Comparison of ENCODE assay signal across 18 cellular contexts in genomic region chr10:56109454-56109853, GRCh38.
DNase-seq lines count a peak whose midpoint lies in the region; ATAC-seq and TF ChIP-seq lines count a peak whose summit lies in the region.
"Had no signal": no experiment of that assay in that cellular context is flagged by ENCODE, and none has a peak within 500 bp of the region (broad histone marks: within the 10 kb centered on the region; RNA-seq: fewer than 3 reads in every experiment).

No MANE protein-coding gene starts in this region.

- H3K4me3 ChIP-seq in heart left ventricle, result no peak overlapping the region
- no peak overlapping the region for H3K4me3 ChIP-seq in neuronal stem cell (ENCODE audit: low read length in 2 of 2)
- H3K4me3 ChIP-seq: A549; BLaER1 treated with 17β-estradiol and CSF1 and Interleukin-3, amounts not matched to agents 10 nM and 100 nM had no signal

- H3K27me3 ChIP-seq in heart left ventricle (no peaks in the 10 kb centered on the region), neuronal stem cell (ENCODE audit: control insufficient read depth in 3 of 3, insufficient read depth in 3 of 3, low read depth in 1 of 3, low read length in 3 of 3) (no peaks in the 10 kb centered on the region)
- H3K27me3 ChIP-seq: BLaER1 treated with 17β-estradiol and CSF1 and Interleukin-3, amounts not matched to agents 10 nM and 100 nM had no signal

- DNase-seq in Right ventricle myocardium inferior (ENCODE audit: missing footprints), result peak; percentile 50
- no peak for DNase-seq in heart left ventricle
- no peak for DNase-seq in neuronal stem cell (ENCODE audit: low spot score)
- peak; percentile 45 for DNase-seq in sciatic nerve (ENCODE audit: low spot score)
- DNase-seq in superior temporal gyrus (ENCODE audit: extremely low spot score), result no peak
- DNase-seq in HuH-7.5 (ENCODE audit: low spot score), result no peak
- DNase-seq: AML-193; Caco-2; Calu3; CD4-positive, alpha-beta T cell; CD8-positive, alpha-beta T cell; DMS79 treated with DMSO at 0.1 percent for 48 hours; GF-D8 had no signal

- TF ChIP-seq CTCF in heart left ventricle (IDR thresholded peaks at IDR 0.05), result no peak

- H2BK12ac ChIP-seq in neuronal stem cell (ENCODE audit: low read length), result no peak overlapping the region

- peak overlapping the region; percentile 82 for H4K8ac ChIP-seq in neuronal stem cell (ENCODE audit: low read depth, low read length)

- no peak overlapping the region for H3K27ac ChIP-seq in heart left ventricle
- no peak overlapping the region for H3K27ac ChIP-seq in neuronal stem cell (replicated peaks; ENCODE audit: low read length)
- H3K27ac ChIP-seq: 22Rv1; A549; BLaER1 treated with 17β-estradiol and CSF1 and Interleukin-3, amounts not matched to agents 10 nM and 100 nM; C4-2B had no signal

- no peak overlapping the region for H3K4ac ChIP-seq in neuronal stem cell (ENCODE audit: low read length)

- H3K9ac ChIP-seq in neuronal stem cell (ENCODE audit: low read depth, low read length, poor library complexity), result no peak overlapping the region
- H3K9ac ChIP-seq: BLaER1 treated with 17β-estradiol and CSF1 and Interleukin-3, amounts not matched to agents 10 nM and 100 nM had no signal

- no peak overlapping the region for H2AK5ac ChIP-seq in neuronal stem cell (ENCODE audit: low read depth, low read length)

- H3K9me3 ChIP-seq in heart left ventricle (peaks cover 0 to 4% (median 0%) of the 10 kb centered on the region in 12 donors), neuronal stem cell (replicated peaks in 1 of 2; ENCODE audit: control insufficient read depth in 2 of 2, insufficient read depth in 1 of 2, low read depth in 1 of 2, low read length in 2 of 2) (peaks cover 0 to 3% of the 10 kb centered on the region in 2 donors)
- H3K9me3 ChIP-seq: A549 had no signal

- intact Hi-C loops in Right ventricle myocardium inferior (cut with DNase I) (no loop called here), heart left ventricle (cut with DNase I) (no loop called here), sciatic nerve (cut with DNase I) (no loop called here)

- H2AFZ ChIP-seq in neuronal stem cell (ENCODE audit: low read length), result no peak overlapping the region

- H2BK5ac ChIP-seq in neuronal stem cell (ENCODE audit: low read length), result no peak overlapping the region

- H3K4me1 ChIP-seq in heart left ventricle, result no peaks in the 10 kb centered on the region
- no peaks in the 10 kb centered on the region for H3K4me1 ChIP-seq in neuronal stem cell (ENCODE audit: control insufficient read depth in 2 of 2, insufficient read depth in 1 of 2, low read depth in 1 of 2, low read length in 2 of 2)
- H3K4me1 ChIP-seq: A549; BLaER1 treated with 17β-estradiol and CSF1 and Interleukin-3, amounts not matched to agents 10 nM and 100 nM; Caco-2 had no signal

- no peak for TF ChIP-seq POLR2A in heart left ventricle (IDR thresholded peaks at IDR 0.05)

- no peak overlapping the region for H3K18ac ChIP-seq in neuronal stem cell (ENCODE audit: low read length)

- peaks cover 2% of the 10 kb centered on the region for H3K79me1 ChIP-seq in neuronal stem cell (ENCODE audit: low read depth, low read length)

- peak overlapping the region; percentile 16 for H3K23ac ChIP-seq in neuronal stem cell (ENCODE audit: low read depth, low read length, poor library complexity)

- no peak overlapping the region for H2BK15ac ChIP-seq in neuronal stem cell (ENCODE audit: low read length)

- WGBS in heart left ventricle, 4 donors, result 86 to 91% (median 88%) methylated on average over 13 of the region's 13 CpGs
- WGBS in neuronal stem cell (ENCODE audit: extremely low coverage in 2 of 2, insufficient read length in 2 of 2, insufficient replicate concordance in 1 of 2), 2 donors, result no CpG with 5 or more reads among the region's 13 CpGs

- H2BK120ac ChIP-seq in neuronal stem cell (ENCODE audit: low read depth, low read length), result no peak overlapping the region

- H4K91ac ChIP-seq in neuronal stem cell (ENCODE audit: low read depth, low read length, poor library complexity), result no peak overlapping the region

- ATAC-seq in Right ventricle myocardium inferior (no peak), heart left ventricle (no peak), sciatic nerve (no peak), GM18858 (IDR thresholded peaks at IDR 0.05; ENCODE audit: unreplicated experiment) (no peak)
- ATAC-seq: A549; CD8-positive, alpha-beta T cell had no signal

- H3K36me3 ChIP-seq in heart left ventricle (no peaks in the 10 kb centered on the region), neuronal stem cell (replicated peaks in 1 of 2; ENCODE audit: control insufficient read depth in 2 of 2, insufficient read depth in 2 of 2, low read length in 2 of 2) (no peaks in the 10 kb centered on the region)
- H3K36me3 ChIP-seq: BLaER1 treated with 17β-estradiol and CSF1 and Interleukin-3, amounts not matched to agents 10 nM and 100 nM had no signal

- peak overlapping the region; percentile 56 for H3K14ac ChIP-seq in neuronal stem cell (ENCODE audit: low read length)

- no peak overlapping the region for H3K4me2 ChIP-seq in neuronal stem cell (ENCODE audit: insufficient read depth, low read length, poor library complexity, severe bottlenecking)
- H3K4me2 ChIP-seq: A549; BLaER1 treated with 17β-estradiol and CSF1 and Interleukin-3, amounts not matched to agents 10 nM and 100 nM had no signal

Comparison
In these comparisons a context has a peak if more than half of its experiments do, and no peak if none do; other contexts are left out.
1. DNase-seq: peak in Right ventricle myocardium inferior (single experiment) and sciatic nerve (single experiment); none in heart left ventricle (0 of 5), neuronal stem cell (single experiment), superior temporal gyrus (single experiment) and HuH-7.5 (single experiment).